28 cellular contexts compared by ENCODE assay signal in genomic region chr7:52150952-52151351, GRCh38.
"Had no signal": no experiment of that assay in that cellular context is flagged by ENCODE, and none has a peak within 500 bp of the region (broad histone marks: within the 10 kb centered on the region; RNA-seq: fewer than 3 reads in every experiment).

No MANE protein-coding gene starts in this region.

- H3K9me3 ChIP-seq: stomach, suprapubic skin, testis, thoracic aorta, thyroid gland, tibial artery, tibial nerve, transverse colon, upper lobe of left lung, upper lobe of right lung, uterus had no signal

- H3K27me3 ChIP-seq: stomach, suprapubic skin, testis, thyroid gland, tibial artery, tibial nerve, transverse colon, upper lobe of left lung, upper lobe of right lung, uterus had no signal

- H3K27me3 Mint-ChIP-seq: stimulated activated memory B cell treated with anti-CD40 and anti-IgM and Interleukin-4, amounts not matched to agents 10 μg/mL and 1 μg/mL and 100 μg/mL, for 72 hours; stimulated activated naive B cell treated with anti-CD40 and anti-IgM and Interleukin-4, amounts not matched to agents 10 μg/mL and 1 μg/mL and 100 μg/mL, for 72 hours; stimulated activated naive CD8-positive, alpha-beta T cell treated with anti-CD3 and anti-CD28 coated beads, Interleukin-15, amount 100 ng/mL, for 72 hours; stimulated activated naive CD8-positive, alpha-beta T cell treated with anti-CD3 and anti-CD28 coated beads, Interleukin-15, Interleukin-2, amounts not matched to agents 100 ng/mL and 50 ng/mL, for 24 hours; type B pancreatic cell had no signal

- H3K27ac ChIP-seq: stomach, suprapubic skin, testis, thoracic aorta, thyroid gland, tibial artery, tibial nerve, transverse colon, upper lobe of left lung, upper lobe of right lung, uterus had no signal

- ATAC-seq: stimulated activated effector memory CD8-positive, alpha-beta T cell treated with anti-CD3 and anti-CD28 coated beads, Interleukin-12 subunit alpha, Interleukin-12 subunit beta, amount 100 ng/mL, for 72 hours; stimulated activated memory B cell treated with anti-CD40 and anti-IgM and Interleukin-4, amounts not matched to agents 10 μg/mL and 1 μg/mL and 100 μg/mL, for 72 hours; stimulated activated naive B cell treated with anti-CD40 and anti-IgM and Interleukin-4, amounts not matched to agents 10 μg/mL and 1 μg/mL and 100 μg/mL, for 72 hours; stimulated activated naive CD8-positive, alpha-beta T cell treated with anti-CD3 and anti-CD28 coated beads, Interleukin-15, amount 100 ng/mL, for 72 hours; stimulated activated naive CD8-positive, alpha-beta T cell treated with anti-CD3 and anti-CD28 coated beads, Interleukin-15, Interleukin-2, amounts not matched to agents 100 U/mL and 50 U/mL, for 24 hours; upper lobe of right lung had no signal

- H3K9me3 Mint-ChIP-seq: stimulated activated memory B cell treated with anti-CD40 and anti-IgM and Interleukin-4, amounts not matched to agents 10 μg/mL and 1 μg/mL and 100 μg/mL, for 72 hours; stimulated activated naive CD8-positive, alpha-beta T cell treated with anti-CD3 and anti-CD28 coated beads, Interleukin-15, amount 100 ng/mL, for 72 hours; type B pancreatic cell had no signal

- H3K4me1 ChIP-seq: suprapubic skin, testis, thyroid gland, tibial artery, tibial nerve, upper lobe of left lung, upper lobe of right lung, uterus had no signal

- DNase-seq: stimulated activated CD4-positive, alpha-beta T cell treated with anti-CD3 and anti-CD28 coated beads, Interleukin-2, amount 100 ng/mL, for 24 hours; stimulated activated CD4-positive, alpha-beta T cell treated with anti-CD3 and anti-CD28 coated beads, Interleukin-2, amount 100 ng/mL, for 48 hours; stimulated activated CD4-positive, alpha-beta T cell treated with anti-CD3 and anti-CD28 coated beads, Interleukin-4, amount 100 ng/mL, for 1 hour; stimulated activated CD4-positive, alpha-beta T cell treated with anti-CD3 and anti-CD28 coated beads, Interleukin-4, amount 100 ng/mL, for 24 hours; stimulated activated CD4-positive, alpha-beta T cell treated with anti-CD3 and anti-CD28 coated beads, Interleukin-4, amount 100 ng/mL, for 4 hours; stimulated activated CD8-positive, alpha-beta memory T cell treated with anti-CD3 and anti-CD28 coated beads, Interleukin-4, amount 100 ng/mL, for 48 hours; stimulated activated naive B cell treated with anti-CD40 and anti-IgM and Interleukin-4, amounts not matched to agents 10 μg/mL and 1 μg/mL and 100 μg/mL, for 72 hours; stimulated activated naive CD4-positive, alpha-beta T cell; stimulated activated naive CD4-positive, alpha-beta T cell treated with Interleukin-2 at 50 U/mL for 16 hours; stimulated activated naive CD8-positive, alpha-beta T cell treated with anti-CD3 and anti-CD28 coated beads, Interleukin-15, amount 100 ng/mL, for 72 hours; stimulated activated naive CD8-positive, alpha-beta T cell treated with anti-CD3 and anti-CD28 coated beads, Interleukin-15, Interleukin-2, amounts not matched to agents 100 U/mL and 50 U/mL, for 24 hours; stomach; substantia nigra; testis; thyroid gland; tibial artery; transverse colon; trophoblast cell; upper lobe of left lung; upper lobe of right lung; uterus had no signal

- H3K4me3 Mint-ChIP-seq: stimulated activated effector memory CD8-positive, alpha-beta T cell treated with anti-CD3 and anti-CD28 coated beads, Interleukin-12 subunit alpha, Interleukin-12 subunit beta, amount 100 ng/mL, for 72 hours; stimulated activated memory B cell treated with anti-CD40 and anti-IgM and Interleukin-4, amounts not matched to agents 10 μg/mL and 1 μg/mL and 100 μg/mL, for 72 hours; stimulated activated naive B cell treated with anti-CD40 and anti-IgM and Interleukin-4, amounts not matched to agents 10 μg/mL and 1 μg/mL and 100 μg/mL, for 72 hours; stimulated activated naive CD8-positive, alpha-beta T cell treated with anti-CD3 and anti-CD28 coated beads, Interleukin-15, amount 100 ng/mL, for 72 hours; stimulated activated naive CD8-positive, alpha-beta T cell treated with anti-CD3 and anti-CD28 coated beads, Interleukin-15, Interleukin-2, amounts not matched to agents 100 ng/mL and 50 ng/mL, for 24 hours; type B pancreatic cell had no signal

- H3K36me3 Mint-ChIP-seq: stimulated activated effector memory CD8-positive, alpha-beta T cell treated with anti-CD3 and anti-CD28 coated beads, Interleukin-12 subunit alpha, Interleukin-12 subunit beta, amount 100 ng/mL, for 72 hours; stimulated activated memory B cell treated with anti-CD40 and anti-IgM and Interleukin-4, amounts not matched to agents 10 μg/mL and 1 μg/mL and 100 μg/mL, for 72 hours; stimulated activated naive B cell treated with anti-CD40 and anti-IgM and Interleukin-4, amounts not matched to agents 10 μg/mL and 1 μg/mL and 100 μg/mL, for 72 hours; type B pancreatic cell had no signal

- H3K36me3 ChIP-seq: stomach, suprapubic skin, thoracic aorta, thyroid gland, tibial artery, tibial nerve, transverse colon, upper lobe of left lung, upper lobe of right lung, uterus had no signal

- H3K27ac Mint-ChIP-seq: stimulated activated effector memory CD8-positive, alpha-beta T cell treated with anti-CD3 and anti-CD28 coated beads, Interleukin-12 subunit alpha, Interleukin-12 subunit beta, amount 100 ng/mL, for 72 hours; stimulated activated memory B cell treated with anti-CD40 and anti-IgM and Interleukin-4, amounts not matched to agents 10 μg/mL and 1 μg/mL and 100 μg/mL, for 72 hours; stimulated activated naive B cell treated with anti-CD40 and anti-IgM and Interleukin-4, amounts not matched to agents 10 μg/mL and 1 μg/mL and 100 μg/mL, for 72 hours; stimulated activated naive CD8-positive, alpha-beta T cell treated with anti-CD3 and anti-CD28 coated beads, Interleukin-15, amount 100 ng/mL, for 72 hours; stimulated activated naive CD8-positive, alpha-beta T cell treated with anti-CD3 and anti-CD28 coated beads, Interleukin-15, Interleukin-2, amounts not matched to agents 100 ng/mL and 50 ng/mL, for 24 hours; type B pancreatic cell had no signal

- H3K4me3 ChIP-seq: stomach, suprapubic skin, testis, thoracic aorta, thyroid gland, tibial artery, tibial nerve, transverse colon, upper lobe of left lung, upper lobe of right lung, uterus had no signal

- H3K4me1 Mint-ChIP-seq: stimulated activated effector memory CD8-positive, alpha-beta T cell treated with anti-CD3 and anti-CD28 coated beads, Interleukin-12 subunit alpha, Interleukin-12 subunit beta, amount 100 ng/mL, for 72 hours; stimulated activated memory B cell treated with anti-CD40 and anti-IgM and Interleukin-4, amounts not matched to agents 10 μg/mL and 1 μg/mL and 100 μg/mL, for 72 hours; stimulated activated naive B cell treated with anti-CD40 and anti-IgM and Interleukin-4, amounts not matched to agents 10 μg/mL and 1 μg/mL and 100 μg/mL, for 72 hours; stimulated activated naive CD8-positive, alpha-beta T cell treated with anti-CD3 and anti-CD28 coated beads, Interleukin-15, amount 100 ng/mL, for 72 hours had no signal
